ENCODE assay signal across 21 cellular contexts in genomic region chr18:3886575-3887322, GRCh38.
A peak's percentile ranks its signal among the peaks of the same experiment; 100 is the strongest.
DNase-seq lines count a peak whose midpoint lies in the region; ATAC-seq, FAIRE-seq and TF ChIP-seq lines count a peak whose summit lies in the region.
"Had no signal": no experiment of that assay in that cellular context is flagged by ENCODE, and none has a peak within 500 bp of the region (broad histone marks: within the 10 kb centered on the region; RNA-seq: fewer than 3 reads in every experiment).

No MANE protein-coding gene starts in this region.

- TF ChIP-seq CTCF in OCI-LY1 (IDR thresholded peaks at IDR 0.05; ENCODE audit: low read length) (no peak), mucosa of descending colon (IDR thresholded peaks at IDR 0.05) (no peak)

- intact Hi-C loops in cardiac septum (cut with DNase I), result no loop called here
- intact Hi-C loops in mucosa of descending colon (cut with DNase I, micrococcal nuclease), result no loop called here

- no peak for TF ChIP-seq POLR2A in GM12892 (IDR thresholded peaks at IDR 0.05; ENCODE audit: low read depth, low read length)

- peak overlapping the region; percentile 66 for H3K27ac ChIP-seq in OCI-LY1 (ENCODE audit: low read depth, low read length, poor library complexity, severe bottlenecking)
- H3K27ac ChIP-seq: C4-2B, RWPE1, sigmoid colon had no signal

- H3K4me3 ChIP-seq in OCI-LY1 (ENCODE audit: low read depth, low read length, poor library complexity, severe bottlenecking), result no peak overlapping the region
- no peak overlapping the region for H3K4me3 ChIP-seq in mucosa of descending colon
- H3K4me3 ChIP-seq: sigmoid colon had no signal

- ATAC-seq in mucosa of descending colon, result peak; percentile 46
- no peak for ATAC-seq in GM18909 (IDR thresholded peaks at IDR 0.05; ENCODE audit: poor library complexity, unreplicated experiment)
- ATAC-seq: activated CD4-positive, CD25-positive, alpha-beta regulatory T cell treated with anti-CD3 and anti-CD28 coated beads, Interleukin-2, amount 50 U/mL, for 24 hours; activated CD8-positive, alpha-beta T cell treated with anti-CD3 and anti-CD28 coated beads for 36 hours; activated naive CD8-positive, alpha-beta T cell treated with anti-CD3 and anti-CD28 coated beads, Interleukin-2, amount 50 U/mL, for 24 hours had no signal

- no peaks in the 10 kb centered on the region for H3K79me2 ChIP-seq in OCI-LY1 (ENCODE audit: insufficient read depth, low read length)

- FAIRE-seq in GM12892 (lab: Jason Lieb, UNC), result no peak
- FAIRE-seq: colon had no signal

- H3K9me3 ChIP-seq in OCI-LY1 (ENCODE audit: low read length) (no peaks in the 10 kb centered on the region), mucosa of descending colon (no peaks in the 10 kb centered on the region)
- H3K9me3 ChIP-seq: sigmoid colon had no signal

- H3K36me3 ChIP-seq in OCI-LY1 (ENCODE audit: insufficient read depth, low read length) (no peaks in the 10 kb centered on the region), mucosa of descending colon (ENCODE audit: low read depth) (no peaks in the 10 kb centered on the region)
- H3K36me3 ChIP-seq: sigmoid colon had no signal

- no peaks in the 10 kb centered on the region for H3K27me3 ChIP-seq in OCI-LY1 (ENCODE audit: insufficient read depth, low read length)
- H3K27me3 ChIP-seq: sigmoid colon had no signal

- no peaks in the 10 kb centered on the region for H3F3A ChIP-seq in OCI-LY1 (ENCODE audit: insufficient read depth, low read length)

- no peaks in the 10 kb centered on the region for H3K9me2 ChIP-seq in OCI-LY1 (ENCODE audit: low read depth, low read length)

- H3K4me2 ChIP-seq in OCI-LY1 (ENCODE audit: low read length), result peak overlapping the region; percentile 32; the same call in 1 of the 2 replicates

- H3K4me1 ChIP-seq in OCI-LY1 (ENCODE audit: insufficient read depth, low read length, severe bottlenecking) (peaks cover 31% of the 10 kb centered on the region), mucosa of descending colon (ENCODE audit: low read depth) (no peaks in the 10 kb centered on the region)
- H3K4me1 ChIP-seq: sigmoid colon had no signal

- H3K9ac ChIP-seq in OCI-LY1 (ENCODE audit: low read length), result no peak overlapping the region; the same call in 1 of the 2 replicates

- no peaks in the 10 kb centered on the region for H4K20me1 ChIP-seq in OCI-LY1 (ENCODE audit: insufficient read depth, low read length)

- DNase-seq in HuH-7.5 (ENCODE audit: low spot score), result peak; percentile 32
- DNase-seq in cardiac septum (ENCODE audit: low spot score), result peak; percentile 75
- DNase-seq in mucosa of descending colon, result peak in 1 of 3 donors; percentile 15
- no peak for DNase-seq in GM12892 (ENCODE audit: insufficient read length)
- DNase-seq in SIG-M5 (lab: John Stamatoyannopoulos, UW), result no peak
- DNase-seq: activated CD8-positive, alpha-beta T cell treated with anti-CD3 and anti-CD28 coated beads for 36 hours; activated gamma-delta T cell; activated naive CD8-positive, alpha-beta T cell treated with anti-CD3 and anti-CD28 coated beads, Interleukin-2, amount 50 U/mL, for 24 hours; activated T-cell treated with anti-CD3 and anti-CD28 coated beads for 4 hours; HCEC 1CT; KBM-7; midbrain; NCI-H1694 treated with DMSO at 0.1 percent for 48 hours; NCI-H345; sigmoid colon had no signal

- H2AFZ ChIP-seq in OCI-LY1 (ENCODE audit: low read length), result no peak overlapping the region

Comparison
In these comparisons a context has a peak if more than half of its experiments do, and no peak if none do; other contexts are left out.
1. DNase-seq: peak in HuH-7.5 (single experiment) and cardiac septum (single experiment); none in GM12892 (single experiment) and SIG-M5 (single experiment).